Comparison of ENCODE assay signal across 26 cellular contexts in the genomic region with DNA sequence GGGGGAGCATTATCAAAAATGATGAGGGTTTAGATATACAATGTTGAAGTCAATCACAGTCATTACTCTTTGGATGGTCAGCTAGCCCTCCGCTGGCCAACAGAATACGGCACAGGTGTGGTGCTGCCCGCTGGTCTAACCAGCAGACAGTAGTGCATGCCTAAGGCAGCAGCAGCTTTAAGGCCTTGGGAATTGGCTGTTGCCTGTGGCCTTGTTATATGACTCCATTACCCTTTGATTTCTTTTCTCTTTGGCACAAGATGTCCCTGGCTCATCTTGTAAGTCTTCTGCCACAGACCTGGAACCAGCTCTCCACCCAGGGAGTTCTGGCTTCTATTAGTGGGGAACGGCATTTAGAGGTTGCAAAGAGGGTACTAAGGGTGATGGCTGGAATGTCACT.
"Had no signal": no experiment of that assay in that cellular context is flagged by ENCODE, and none has a peak within 500 bp of the region (broad histone marks: within the 10 kb centered on the region; RNA-seq: fewer than 3 reads in every experiment).

No MANE protein-coding gene starts in this region.

- H3K27me3 ChIP-seq: cardiac muscle cell, Peyer's patch, SJSA1 had no signal

- H3K27ac Mint-ChIP-seq: activated CD4-positive, alpha-beta T cell treated with anti-CD3 and anti-CD28 coated beads, Interleukin-2, amount 10 ng/mL, durations not matched to agents 24 days and 14 days; activated CD8-positive, alpha-beta memory T cell treated with anti-CD3 and anti-CD28 coated beads, Interleukin-2, amount 10 ng/mL, durations not matched to agents 7 days and 5 days; activated naive CD4-positive, alpha-beta T cell treated with anti-CD3 and anti-CD28 coated beads for 36 hours; activated T-cell treated with anti-CD3 and anti-CD28 coated beads, Interleukin-2, amount 50 U/mL, for 24 hours; activated T-helper 1 cell treated with anti-CD3 and anti-CD28 coated beads, Interleukin-12 subunit alpha, Interleukin-12 subunit beta, Interleukin-2, Interleukin-4 antibody, amounts not matched to agents 30 ng/mL and 10 ng/mL and 1 ng/mL, durations not matched to agents 14 hours and 24 hours and 36 hours; brain; T-helper 17 cell had no signal

- H3K4me3 ChIP-seq: cardiac muscle cell, Peyer's patch, SJSA1 had no signal

- ATAC-seq: activated CD8-positive, alpha-beta memory T cell treated with anti-CD3 and anti-CD28 coated beads, Interleukin-2, amount 10 ng/mL, durations not matched to agents 7 days and 5 days; T-helper 17 cell had no signal

- H3K4me3 Mint-ChIP-seq: activated CD4-positive, alpha-beta T cell treated with anti-CD3 and anti-CD28 coated beads, Interleukin-2, amount 10 ng/mL, durations not matched to agents 24 days and 14 days; activated CD8-positive, alpha-beta memory T cell treated with anti-CD3 and anti-CD28 coated beads, Interleukin-2, amount 10 ng/mL, durations not matched to agents 7 days and 5 days; activated naive CD4-positive, alpha-beta T cell treated with anti-CD3 and anti-CD28 coated beads for 36 hours; activated naive CD8-positive, alpha-beta T cell; activated T-cell treated with anti-CD3 and anti-CD28 coated beads, Interleukin-2, amount 50 U/mL, for 24 hours; activated T-helper 1 cell treated with anti-CD3 and anti-CD28 coated beads, Interleukin-12 subunit alpha, Interleukin-12 subunit beta, Interleukin-2, Interleukin-4 antibody, amounts not matched to agents 30 ng/mL and 10 ng/mL and 1 ng/mL, durations not matched to agents 14 hours and 24 hours and 36 hours; brain; T-helper 17 cell had no signal

- H3K27ac ChIP-seq: cardiac muscle cell, SJSA1 had no signal

- DNase-seq: activated B cell treated with CpG ODN at 0.5 μM for 24 hours; activated CD4-positive, alpha-beta T cell treated with anti-CD3 and anti-CD28 coated beads for 1 hour; activated CD4-positive, alpha-beta T cell treated with anti-CD3 and anti-CD28 coated beads, Interleukin-2, amount 10 ng/mL, durations not matched to agents 24 days and 14 days; activated CD4-positive, alpha-beta T cell treated with anti-CD3 and anti-CD28 coated beads, Interleukin-2, amount 50 U/mL, for 48 hours; activated CD8-positive, alpha-beta memory T cell treated with anti-CD3 and anti-CD28 coated beads, Interleukin-2, amount 10 ng/mL, durations not matched to agents 7 days and 5 days; activated effector memory CD4-positive, alpha-beta T cell treated with anti-CD3 and anti-CD28 coated beads, Interleukin-2, amount 50 U/mL, for 16 hours; activated naive CD4-positive, alpha-beta T cell treated with anti-CD3 and anti-CD28 coated beads for 36 hours; activated T-cell treated with anti-CD3 and anti-CD28 coated beads, Interleukin-2, amount 50 U/mL, for 24 hours; amygdala; KG1; NCI-H1092; NCI-H1417 treated with DMSO at 0.1 percent for 48 hours; NCI-H1694; NCI-H2081 treated with DMSO at 0.1 percent for 48 hours; NCI-H446; NCI-H524; Peyer's patch; SHP77; T-helper 17 cell; T-helper 9 cell had no signal

- H3K9me3 Mint-ChIP-seq: activated B cell treated with CpG ODN at 0.5 μM for 24 hours; activated CD4-positive, alpha-beta T cell treated with anti-CD3 and anti-CD28 coated beads, Interleukin-2, amount 10 ng/mL, durations not matched to agents 24 days and 14 days; activated naive CD4-positive, alpha-beta T cell treated with anti-CD3 and anti-CD28 coated beads for 36 hours; activated T-helper 1 cell treated with anti-CD3 and anti-CD28 coated beads, Interleukin-12 subunit alpha, Interleukin-12 subunit beta, Interleukin-2, Interleukin-4 antibody, amounts not matched to agents 30 ng/mL and 10 ng/mL and 1 ng/mL, durations not matched to agents 14 hours and 24 hours and 36 hours; brain; IgD-negative memory B cell had no signal

- H3K36me3 ChIP-seq: cardiac muscle cell, SJSA1 had no signal

- H3K27me3 Mint-ChIP-seq: activated B cell treated with CpG ODN at 0.5 μM for 24 hours; activated CD4-positive, alpha-beta T cell treated with anti-CD3 and anti-CD28 coated beads, Interleukin-2, amount 10 ng/mL, durations not matched to agents 24 days and 14 days; activated CD8-positive, alpha-beta memory T cell treated with anti-CD3 and anti-CD28 coated beads, Interleukin-2, amount 10 ng/mL, durations not matched to agents 7 days and 5 days; activated naive CD8-positive, alpha-beta T cell; activated T-cell treated with anti-CD3 and anti-CD28 coated beads, Interleukin-2, amount 50 U/mL, for 24 hours; brain; IgD-negative memory B cell; T-helper 17 cell had no signal

- H3K9me3 ChIP-seq: Peyer's patch, SJSA1 had no signal
